Comparison of ENCODE assay signal across 10 cellular contexts in genomic region chr5:124660229-124661093, GRCh38.
A peak's percentile ranks its signal among the peaks of the same experiment; 100 is the strongest.
DNase-seq lines count a peak whose midpoint lies in the region; ATAC-seq lines count a peak whose summit lies in the region.
"Had no signal": no experiment of that assay in that cellular context is flagged by ENCODE, and none has a peak within 500 bp of the region (broad histone marks: within the 10 kb centered on the region; RNA-seq: fewer than 3 reads in every experiment).

No MANE protein-coding gene starts in this region.

- H3K4me1 ChIP-seq in Karpas-422 (ENCODE audit: low read length): peaks cover 79% of the 10 kb centered on the region

- no peaks in the 10 kb centered on the region for H3K9me3 ChIP-seq in Karpas-422 (ENCODE audit: low read length)

- no peak overlapping the region for H3K4me3 ChIP-seq in Karpas-422 (ENCODE audit: low read length)

- 0 out of 2 replicates have a peak overlapping the region, but pooled peaks have one; percentile 12 for H3K9ac ChIP-seq in Karpas-422 (ENCODE audit: low read length)

- ATAC-seq in HG03442 (IDR thresholded peaks at IDR 0.05; ENCODE audit: unreplicated experiment): no peak

- H3K4me2 ChIP-seq in Karpas-422 (ENCODE audit: low read depth, low read length, poor library complexity, severe bottlenecking): peak overlapping the region; percentile 60

- H3K27me3 ChIP-seq in Karpas-422 (ENCODE audit: low read length): no peaks in the 10 kb centered on the region

- no peaks in the 10 kb centered on the region for H3K9me2 ChIP-seq in Karpas-422 (replicated peaks; ENCODE audit: insufficient read depth, low read length)

- H2AFZ ChIP-seq in Karpas-422 (ENCODE audit: low read length): no peak overlapping the region

- H3K36me3 ChIP-seq in Karpas-422 (ENCODE audit: insufficient read depth, low read length): no peaks in the 10 kb centered on the region

- DNase-seq in A172 (ENCODE audit: low spot score) (peak; percentile 81), Karpas-422 (no peak), caudate nucleus (lab: John Stamatoyannopoulos, UW) (no peak), lung microvascular endothelial cell (ENCODE audit: low read depth in 2 of 2) (peak; percentile 45 to 79), NCI-H1436 (lab: John Stamatoyannopoulos, UW) (no peak), SKM-1 treated with dmso at 0.1 percent for 144 hours (lab: John Stamatoyannopoulos, UW; ENCODE audit: unreplicated experiment) (no peak)
- DNase-seq in stimulated activated CD4-positive, alpha-beta T cell treated with anti-CD3 and anti-CD28 coated beads, Interleukin-4, amount 100 ng/mL, for 1 hour: no peak
- DNase-seq: NK-92 treated with Interleukin-12 subunit alpha and Interleukin-12 subunit beta, amount 100 ng/mL, for 24 hours had no signal

- no peaks in the 10 kb centered on the region for H4K20me1 ChIP-seq in Karpas-422 (ENCODE audit: insufficient read depth, low read depth, low read length)

- H3K27ac ChIP-seq in Karpas-422 (ENCODE audit: low read length) (peak overlapping the region; percentile 65; the same call in 1 of the 2 replicates), caudate nucleus (ENCODE audit: low read depth, low read length) (peak overlapping the region; percentile 27)
- H3K27ac ChIP-seq: C4-2B had no signal

- H3K79me2 ChIP-seq in Karpas-422 (ENCODE audit: low read length): no peaks in the 10 kb centered on the region

Comparison
In these comparisons a context has a peak if more than half of its experiments do, and no peak if none do; other contexts are left out.
1. DNase-seq: peak in A172 (single experiment) and lung microvascular endothelial cell (2 of 2); none in Karpas-422 (single experiment), caudate nucleus (0 of 61), NCI-H1436 (single experiment), SKM-1 treated with dmso at 0.1 percent for 144 hours (single experiment) and stimulated activated CD4-positive, alpha-beta T cell treated with anti-CD3 and anti-CD28 coated beads, Interleukin-4, amount 100 ng/mL, for 1 hour (single experiment).